Comparison of ENCODE assay signal across 1 cellular context in genomic region chr16:31460582-31461002, GRCh38.
TF ChIP-seq lines count a peak whose summit lies in the region.

No MANE protein-coding gene starts in this region.

TF ChIP-seq in HepG2, 621 proteins besides CTCF, POLR2A, EP300 and RAD21:
- TF ChIP-seq ZBTB39 (CRISPR knock-in tag; IDR thresholded peaks at IDR 0.05) (no peak), IRF1 (CRISPR knock-in tag; IDR thresholded peaks at IDR 0.05; ENCODE audit: low read depth) (no peak), FOXK1 (CRISPR knock-in tag; IDR thresholded peaks at IDR 0.05; ENCODE audit: borderline replicate concordance, low read depth) (peak; percentile 13; the same call in 1 of the 2 replicates), ZNF770 (CRISPR knock-in tag; IDR thresholded peaks at IDR 0.05) (peak; percentile 89), CBX2 (IDR thresholded peaks at IDR 0.05; ENCODE audit: low read depth, low read length) (no peak), CBX2 (CRISPR knock-in tag; IDR thresholded peaks at IDR 0.05; ENCODE audit: low read depth) (no peak), GATAD1 (CRISPR knock-in tag; IDR thresholded peaks at IDR 0.05) (peak; percentile 14; the same call in 1 of the 2 replicates), MIXL1 (CRISPR knock-in tag; IDR thresholded peaks at IDR 0.05) (0 out of 2 replicates have a peak, but pooled peaks have one; percentile 13), KDM3A (CRISPR knock-in tag; IDR thresholded peaks at IDR 0.05; ENCODE audit: low read depth) (no peak), TEAD3 (CRISPR knock-in tag; optimal IDR thresholded peaks at IDR 0.05; ENCODE audit: borderline replicate concordance) (peak; percentile 46), FOXO1 (CRISPR knock-in tag; IDR thresholded peaks at IDR 0.05) (0 out of 2 replicates have a peak, but pooled peaks have one; percentile 30), FOXA3 (CRISPR knock-in tag; IDR thresholded peaks at IDR 0.05) (0 out of 2 replicates have a peak, but pooled peaks have one; percentile 15), FOXA1 (IDR thresholded peaks at IDR 0.05) (no peak), FOXA1 (CRISPR knock-in tag; IDR thresholded peaks at IDR 0.05) (0 out of 2 replicates have a peak, but pooled peaks have one; percentile 35), ZNF7 (CRISPR knock-in tag; IDR thresholded peaks at IDR 0.05) (no peak), ZNF720 (CRISPR knock-in tag; IDR thresholded peaks at IDR 0.05) (no peak), BCL6 (CRISPR knock-in tag; IDR thresholded peaks at IDR 0.05) (peak; percentile 87), CHD4 (IDR thresholded peaks at IDR 0.05; ENCODE audit: borderline replicate concordance, low read length) (peak; percentile 40; the same call in 1 of the 2 replicates), HINFP (CRISPR knock-in tag; IDR thresholded peaks at IDR 0.05; ENCODE audit: low read depth) (0 out of 2 replicates have a peak, but pooled peaks have one; percentile 41), ZNF34 (CRISPR knock-in tag; IDR thresholded peaks at IDR 0.05; ENCODE audit: borderline replicate concordance) (0 out of 2 replicates have a peak, but pooled peaks have one; percentile 43)
